In genomic region chr2:29518988-29519925, GRCh38 we compare ENCODE assay signal across 12 cellular contexts.
DNase-seq lines count a peak whose midpoint lies in the region; ATAC-seq, FAIRE-seq and TF ChIP-seq lines count a peak whose summit lies in the region.
"Had no signal": no experiment of that assay in that cellular context is flagged by ENCODE, and none has a peak within 500 bp of the region (broad histone marks: within the 10 kb centered on the region; RNA-seq: fewer than 3 reads in every experiment).

No MANE protein-coding gene starts in this region.

- no peaks in the 10 kb centered on the region for H3K36me3 ChIP-seq in astrocyte (ENCODE audit: insufficient read depth, low read length)
- H3K36me3 ChIP-seq: heart left ventricle, tibial nerve, WERI-Rb-1 had no signal

- H3K27ac Mint-ChIP-seq in astrocyte (ENCODE audit: unreplicated experiment) = no peak overlapping the region
- H3K27ac Mint-ChIP-seq: activated naive CD8-positive, alpha-beta T cell treated with anti-CD3 and anti-CD28 coated beads, Interleukin-2, amount 50 U/mL, for 24 hours had no signal

- peaks cover 3% of the 10 kb centered on the region for H3K9me3 Mint-ChIP-seq in astrocyte (ENCODE audit: unreplicated experiment)

- H3K27ac ChIP-seq in astrocyte (ENCODE audit: low read depth, low read length) (no peak overlapping the region), foreskin keratinocyte (no peak overlapping the region), substantia nigra (ENCODE audit: low read depth, low read length, poor library complexity, severe bottlenecking) (no peak overlapping the region)
- H3K27ac ChIP-seq: heart left ventricle, tibial nerve, WERI-Rb-1 had no signal

- TF ChIP-seq CTCF in astrocyte (IDR thresholded peaks at IDR 0.05; ENCODE audit: insufficient read depth, low read depth, low read length) (no peak), foreskin keratinocyte (conservative IDR thresholded peaks at IDR 0.05) (no peak)

- H3K4me2 ChIP-seq in astrocyte (ENCODE audit: low read length) = no peak overlapping the region

- DNase-seq in GM04504 (ENCODE audit: low read depth) (peak; percentile 41), astrocyte (ENCODE audit: low read depth) (peak; percentile 83), foreskin keratinocyte (peak; percentile 35 to 43), skeletal muscle cell (ENCODE audit: low read depth) (peak; percentile 60), substantia nigra (lab: John Stamatoyannopoulos, UW) (no peak), NCI-H82 (lab: John Stamatoyannopoulos, UW) (no peak)
- DNase-seq: activated naive CD8-positive, alpha-beta T cell treated with anti-CD3 and anti-CD28 coated beads, Interleukin-2, amount 50 U/mL, for 24 hours; heart left ventricle; WERI-Rb-1 had no signal

- no peaks in the 10 kb centered on the region for H3K36me3 Mint-ChIP-seq in astrocyte (ENCODE audit: low read depth, unreplicated experiment)

- no peaks in the 10 kb centered on the region for H3K79me2 ChIP-seq in astrocyte (ENCODE audit: insufficient read depth, low read length)

- no peaks in the 10 kb centered on the region for H3K27me3 ChIP-seq in astrocyte (ENCODE audit: insufficient read depth, low read length)
- peaks cover 14% of the 10 kb centered on the region for H3K27me3 ChIP-seq in foreskin keratinocyte
- H3K27me3 ChIP-seq: tibial nerve had no signal

- no peaks in the 10 kb centered on the region for H4K20me1 ChIP-seq in astrocyte (ENCODE audit: insufficient read depth, low read length)

- H3K9me3 ChIP-seq in astrocyte (ENCODE audit: insufficient read depth, low read depth, low read length) = peaks cover 2% of the 10 kb centered on the region
- H3K9me3 ChIP-seq: tibial nerve had no signal

- H3K9ac ChIP-seq in astrocyte (ENCODE audit: low read length) = no peak overlapping the region

- H3K4me1 ChIP-seq in astrocyte (ENCODE audit: insufficient read depth, low read length) (peaks cover 25% of the 10 kb centered on the region), foreskin keratinocyte (no peaks in the 10 kb centered on the region)
- H3K4me1 ChIP-seq: heart left ventricle, tibial nerve had no signal

- no peak for FAIRE-seq in astrocyte (lab: Jason Lieb, UNC)

- H3K4me3 Mint-ChIP-seq in astrocyte (ENCODE audit: unreplicated experiment) = no peak overlapping the region
- H3K4me3 Mint-ChIP-seq: activated naive CD8-positive, alpha-beta T cell treated with anti-CD3 and anti-CD28 coated beads, Interleukin-2, amount 50 U/mL, for 24 hours had no signal

- H2AFZ ChIP-seq in astrocyte (ENCODE audit: low read depth, low read length) = no peak overlapping the region

- no peak for ATAC-seq in foreskin keratinocyte
- no peak for ATAC-seq in HG03175 (IDR thresholded peaks at IDR 0.05; ENCODE audit: unreplicated experiment)
- no peak for ATAC-seq in GM19463 (IDR thresholded peaks at IDR 0.05; ENCODE audit: unreplicated experiment)
- ATAC-seq: activated naive CD8-positive, alpha-beta T cell treated with anti-CD3 and anti-CD28 coated beads, Interleukin-2, amount 50 U/mL, for 24 hours; heart left ventricle had no signal

- H3K27me3 Mint-ChIP-seq in astrocyte (ENCODE audit: low read depth, unreplicated experiment) = peaks cover 2% of the 10 kb centered on the region

- H3K4me3 ChIP-seq in astrocyte (ENCODE audit: insufficient read depth, low read depth, low read length) = no peak overlapping the region
- no peak overlapping the region for H3K4me3 ChIP-seq in skeletal muscle cell (ENCODE audit: low read depth, low read length)
- H3K4me3 ChIP-seq: heart left ventricle, tibial nerve had no signal

- peaks cover 27% of the 10 kb centered on the region for H3K4me1 Mint-ChIP-seq in astrocyte (ENCODE audit: low read depth, unreplicated experiment)
- H3K4me1 Mint-ChIP-seq: activated naive CD8-positive, alpha-beta T cell treated with anti-CD3 and anti-CD28 coated beads, Interleukin-2, amount 50 U/mL, for 24 hours had no signal

Comparison
In these comparisons a context has a peak if more than half of its experiments do, and no peak if none do; other contexts are left out.
1. DNase-seq: peak in GM04504 (single experiment), astrocyte (single experiment), foreskin keratinocyte (2 of 2) and skeletal muscle cell (single experiment); none in substantia nigra (0 of 49) and NCI-H82 (single experiment).